In the genomic region with DNA sequence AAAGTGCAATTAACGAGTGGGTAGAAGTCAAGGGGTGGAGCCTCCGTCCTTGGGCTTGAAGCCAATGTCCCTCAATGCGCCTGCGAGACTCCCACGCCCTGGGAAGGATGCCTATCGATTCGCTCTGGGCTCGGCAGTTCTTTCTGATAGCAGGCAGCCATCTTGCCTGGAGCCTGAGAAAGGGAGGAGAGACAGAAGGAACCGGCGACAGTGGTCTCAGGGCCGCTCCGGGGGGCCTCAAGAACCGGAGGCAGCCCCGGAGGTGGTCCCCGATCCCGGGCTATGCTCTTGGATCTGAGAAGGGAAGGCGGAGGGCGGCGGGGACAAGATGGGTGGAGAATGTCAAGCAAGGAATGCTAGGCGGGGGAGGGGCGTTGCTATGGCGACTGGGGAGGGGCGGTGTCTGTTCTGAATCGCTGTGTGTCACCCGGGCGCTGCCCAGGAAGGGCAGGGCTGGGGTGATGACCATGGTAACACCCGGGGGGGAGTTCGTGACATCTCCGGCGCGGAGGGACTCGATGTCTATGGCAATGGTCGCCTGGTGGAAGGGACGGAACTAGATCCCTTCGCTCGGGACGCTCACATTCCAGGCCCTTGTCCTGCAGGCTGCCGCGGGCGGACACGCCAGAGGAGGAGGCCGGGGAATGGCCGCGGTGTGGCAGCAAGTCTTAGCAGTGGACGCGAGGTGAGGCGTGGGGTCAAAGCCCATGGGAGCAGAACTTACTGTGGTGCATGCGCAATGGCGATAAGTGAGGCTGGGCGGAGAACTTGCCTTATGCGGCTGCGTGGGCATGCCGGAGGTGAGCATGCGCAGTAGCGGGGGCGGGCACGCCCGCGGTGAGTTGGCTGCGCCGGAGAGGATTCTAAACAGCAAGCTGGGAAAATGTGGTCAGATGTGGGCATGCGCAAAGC, we compare ENCODE assay signal across 1 cellular context.
TF ChIP-seq lines count a peak whose summit lies in the region.

TSS of gene WDR13 (plus strand) at position 140 of the 912 bp plus-strand sequence. CDS start at position 645, 505 bp downstream.

TF ChIP-seq in HepG2, 621 proteins besides CTCF, POLR2A, EP300 and RAD21 (continued from another document and continues in another):
- TF ChIP-seq ZNF597 (CRISPR knock-in tag; IDR thresholded peaks at IDR 0.05) (no peak), ZNF7 (CRISPR knock-in tag; IDR thresholded peaks at IDR 0.05) (no peak), ZSCAN9 (CRISPR knock-in tag; IDR thresholded peaks at IDR 0.05; ENCODE audit: borderline replicate concordance) (no peak), ELF3 (CRISPR knock-in tag; IDR thresholded peaks at IDR 0.05) (no peak), ZNF678 (CRISPR knock-in tag; IDR thresholded peaks at IDR 0.05) (no peak), ZNF160 (CRISPR knock-in tag; IDR thresholded peaks at IDR 0.05) (no peak), CBX5 (CRISPR knock-in tag; IDR thresholded peaks at IDR 0.05; ENCODE audit: borderline replicate concordance) (no peak), NCOA1 (CRISPR knock-in tag; IDR thresholded peaks at IDR 0.05) (no peak), HNF1B (CRISPR knock-in tag; IDR thresholded peaks at IDR 0.05) (no peak), SKI (IDR thresholded peaks at IDR 0.05; ENCODE audit: partially characterized antibody) (no peak), GATAD2A (CRISPR knock-in tag; IDR thresholded peaks at IDR 0.05) (0 out of 2 replicates have a peak, but pooled peaks have one; percentile 21), ZNF34 (CRISPR knock-in tag; IDR thresholded peaks at IDR 0.05; ENCODE audit: borderline replicate concordance) (no peak), ZNF709 (CRISPR knock-in tag; IDR thresholded peaks at IDR 0.05) (no peak), ZNF326 (CRISPR knock-in tag; IDR thresholded peaks at IDR 0.05; ENCODE audit: borderline replicate concordance) (no peak), HOXA5 (CRISPR knock-in tag; IDR thresholded peaks at IDR 0.05) (no peak), STAG1 (CRISPR knock-in tag; IDR thresholded peaks at IDR 0.05) (no peak), REXO4 (CRISPR knock-in tag; IDR thresholded peaks at IDR 0.05; ENCODE audit: borderline replicate concordance) (no peak), ZNF747 (CRISPR knock-in tag; IDR thresholded peaks at IDR 0.05; ENCODE audit: borderline replicate concordance) (no peak), ZBTB21 (CRISPR knock-in tag; IDR thresholded peaks at IDR 0.05) (no peak), E2F2 (CRISPR knock-in tag; IDR thresholded peaks at IDR 0.05; ENCODE audit: borderline replicate concordance) (no peak), RNF2 (conservative IDR thresholded peaks at IDR 0.05; ENCODE audit: low read depth) (no peak), ZNF772 (CRISPR knock-in tag; IDR thresholded peaks at IDR 0.05) (0 out of 2 replicates have a peak, but pooled peaks have one; percentile 46), HNRNPK (IDR thresholded peaks at IDR 0.05; ENCODE audit: low read depth, low read length, poor library complexity, severe bottlenecking) (no peak), GATAD1 (CRISPR knock-in tag; IDR thresholded peaks at IDR 0.05) (peak; percentile 65; the same call in 1 of the 2 replicates), ZNF142 (CRISPR knock-in tag; IDR thresholded peaks at IDR 0.05) (no peak), GTF2F1 (IDR thresholded peaks at IDR 0.05; ENCODE audit: low read length) (no peak), SNAI1 (CRISPR knock-in tag; IDR thresholded peaks at IDR 0.05; ENCODE audit: borderline replicate concordance) (no peak)
- TF ChIP-seq, protein P1, sequence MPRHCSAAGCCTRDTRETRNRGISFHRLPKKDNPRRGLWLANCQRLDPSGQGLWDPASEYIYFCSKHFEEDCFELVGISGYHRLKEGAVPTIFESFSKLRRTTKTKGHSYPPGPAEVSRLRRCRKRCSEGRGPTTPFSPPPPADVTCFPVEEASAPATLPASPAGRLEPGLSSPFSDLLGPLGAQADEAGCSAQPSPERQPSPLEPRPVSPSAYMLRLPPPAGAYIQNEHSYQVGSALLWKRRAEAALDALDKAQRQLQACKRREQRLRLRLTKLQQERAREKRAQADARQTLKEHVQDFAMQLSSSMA (CRISPR knock-in tag; IDR thresholded peaks at IDR 0.05), result peak; percentile 87
- TF ChIP-seq, protein P2, sequence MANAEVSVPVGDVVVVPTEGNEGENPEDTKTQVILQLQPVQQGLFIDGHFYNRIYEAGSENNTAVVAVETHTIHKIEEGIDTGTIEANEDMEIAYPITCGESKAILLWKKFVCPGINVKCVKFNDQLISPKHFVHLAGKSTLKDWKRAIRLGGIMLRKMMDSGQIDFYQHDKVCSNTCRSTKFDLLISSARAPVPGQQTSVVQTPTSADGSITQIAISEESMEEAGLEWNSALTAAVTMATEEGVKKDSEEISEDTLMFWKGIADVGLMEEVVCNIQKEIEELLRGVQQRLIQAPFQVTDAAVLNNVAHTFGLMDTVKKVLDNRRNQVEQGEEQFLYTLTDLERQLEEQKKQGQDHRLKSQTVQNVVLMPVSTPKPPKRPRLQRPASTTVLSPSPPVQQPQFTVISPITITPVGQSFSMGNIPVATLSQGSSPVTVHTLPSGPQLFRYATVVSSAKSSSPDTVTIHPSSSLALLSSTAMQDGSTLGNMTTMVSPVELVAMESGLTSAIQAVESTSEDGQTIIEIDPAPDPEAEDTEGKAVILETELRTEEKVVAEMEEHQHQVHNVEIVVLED (CRISPR knock-in tag; IDR thresholded peaks at IDR 0.05; ENCODE audit: borderline replicate concordance), result peak; percentile 11; the same call in 1 of the 2 replicates
- TF ChIP-seq, protein P3, sequence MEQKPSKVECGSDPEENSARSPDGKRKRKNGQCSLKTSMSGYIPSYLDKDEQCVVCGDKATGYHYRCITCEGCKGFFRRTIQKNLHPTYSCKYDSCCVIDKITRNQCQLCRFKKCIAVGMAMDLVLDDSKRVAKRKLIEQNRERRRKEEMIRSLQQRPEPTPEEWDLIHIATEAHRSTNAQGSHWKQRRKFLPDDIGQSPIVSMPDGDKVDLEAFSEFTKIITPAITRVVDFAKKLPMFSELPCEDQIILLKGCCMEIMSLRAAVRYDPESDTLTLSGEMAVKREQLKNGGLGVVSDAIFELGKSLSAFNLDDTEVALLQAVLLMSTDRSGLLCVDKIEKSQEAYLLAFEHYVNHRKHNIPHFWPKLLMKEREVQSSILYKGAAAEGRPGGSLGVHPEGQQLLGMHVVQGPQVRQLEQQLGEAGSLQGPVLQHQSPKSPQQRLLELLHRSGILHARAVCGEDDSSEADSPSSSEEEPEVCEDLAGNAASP (CRISPR knock-in tag; IDR thresholded peaks at IDR 0.05; ENCODE audit: borderline replicate concordance), result no peak
- TF ChIP-seq, protein P4, sequence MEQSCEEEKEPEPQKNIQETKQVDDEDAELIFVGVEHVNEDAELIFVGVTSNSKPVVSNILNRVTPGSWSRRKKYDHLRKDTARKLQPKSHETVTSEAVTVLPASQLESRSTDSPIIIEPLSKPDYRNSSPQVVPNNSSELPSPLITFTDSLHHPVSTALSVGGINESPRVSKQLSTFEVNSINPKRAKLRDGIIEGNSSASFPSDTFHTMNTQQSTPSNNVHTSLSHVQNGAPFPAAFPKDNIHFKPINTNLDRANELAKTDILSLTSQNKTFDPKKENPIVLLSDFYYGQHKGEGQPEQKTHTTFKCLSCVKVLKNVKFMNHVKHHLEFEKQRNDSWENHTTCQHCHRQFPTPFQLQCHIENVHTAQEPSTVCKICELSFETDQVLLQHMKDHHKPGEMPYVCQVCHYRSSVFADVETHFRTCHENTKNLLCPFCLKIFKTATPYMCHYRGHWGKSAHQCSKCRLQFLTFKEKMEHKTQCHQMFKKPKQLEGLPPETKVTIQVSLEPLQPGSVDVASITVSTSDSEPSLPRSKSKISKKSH (CRISPR knock-in tag; IDR thresholded peaks at IDR 0.05; ENCODE audit: borderline replicate concordance), result 0 out of 2 replicates have a peak, but pooled peaks have one; percentile 17
- TF ChIP-seq, protein P5, sequence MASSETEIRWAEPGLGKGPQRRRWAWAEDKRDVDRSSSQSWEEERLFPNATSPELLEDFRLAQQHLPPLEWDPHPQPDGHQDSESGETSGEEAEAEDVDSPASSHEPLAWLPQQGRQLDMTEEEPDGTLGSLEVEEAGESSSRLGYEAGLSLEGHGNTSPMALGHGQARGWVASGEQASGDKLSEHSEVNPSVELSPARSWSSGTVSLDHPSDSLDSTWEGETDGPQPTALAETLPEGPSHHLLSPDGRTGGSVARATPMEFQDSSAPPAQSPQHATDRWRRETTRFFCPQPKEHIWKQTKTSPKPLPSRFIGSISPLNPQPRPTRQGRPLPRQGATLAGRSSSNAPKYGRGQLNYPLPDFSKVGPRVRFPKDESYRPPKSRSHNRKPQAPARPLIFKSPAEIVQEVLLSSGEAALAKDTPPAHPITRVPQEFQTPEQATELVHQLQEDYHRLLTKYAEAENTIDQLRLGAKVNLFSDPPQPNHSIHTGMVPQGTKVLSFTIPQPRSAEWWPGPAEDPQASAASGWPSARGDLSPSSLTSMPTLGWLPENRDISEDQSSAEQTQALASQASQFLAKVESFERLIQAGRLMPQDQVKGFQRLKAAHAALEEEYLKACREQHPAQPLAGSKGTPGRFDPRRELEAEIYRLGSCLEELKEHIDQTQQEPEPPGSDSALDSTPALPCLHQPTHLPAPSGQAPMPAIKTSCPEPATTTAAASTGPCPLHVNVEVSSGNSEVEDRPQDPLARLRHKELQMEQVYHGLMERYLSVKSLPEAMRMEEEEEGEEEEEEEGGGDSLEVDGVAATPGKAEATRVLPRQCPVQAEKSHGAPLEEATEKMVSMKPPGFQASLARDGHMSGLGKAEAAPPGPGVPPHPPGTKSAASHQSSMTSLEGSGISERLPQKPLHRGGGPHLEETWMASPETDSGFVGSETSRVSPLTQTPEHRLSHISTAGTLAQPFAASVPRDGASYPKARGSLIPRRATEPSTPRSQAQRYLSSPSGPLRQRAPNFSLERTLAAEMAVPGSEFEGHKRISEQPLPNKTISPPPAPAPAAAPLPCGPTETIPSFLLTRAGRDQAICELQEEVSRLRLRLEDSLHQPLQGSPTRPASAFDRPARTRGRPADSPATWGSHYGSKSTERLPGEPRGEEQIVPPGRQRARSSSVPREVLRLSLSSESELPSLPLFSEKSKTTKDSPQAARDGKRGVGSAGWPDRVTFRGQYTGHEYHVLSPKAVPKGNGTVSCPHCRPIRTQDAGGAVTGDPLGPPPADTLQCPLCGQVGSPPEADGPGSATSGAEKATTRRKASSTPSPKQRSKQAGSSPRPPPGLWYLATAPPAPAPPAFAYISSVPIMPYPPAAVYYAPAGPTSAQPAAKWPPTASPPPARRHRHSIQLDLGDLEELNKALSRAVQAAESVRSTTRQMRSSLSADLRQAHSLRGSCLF (CRISPR knock-in tag; IDR thresholded peaks at IDR 0.05; ENCODE audit: borderline replicate concordance), result no peak
